ENCODE assay signal across 8 cellular contexts in genomic region chr9:115593587-115594091, GRCh38.
DNase-seq lines count a peak whose midpoint lies in the region; ATAC-seq, FAIRE-seq and TF ChIP-seq lines count a peak whose summit lies in the region.

No MANE protein-coding gene starts in this region.

- H4K20me1 ChIP-seq in HepG2 (ENCODE audit: insufficient read depth, low read length), result no peaks in the 10 kb centered on the region

- no peaks in the 10 kb centered on the region for H3K9me3 Mint-ChIP-seq in CD8-positive, alpha-beta T cell
- peaks cover 0 to 2% (median 0%) of the 10 kb centered on the region in 6 donors for H3K9me3 Mint-ChIP-seq in immature natural killer cell

- TF ChIP-seq EP300 in HepG2 (IDR thresholded peaks at IDR 0.05; ENCODE audit: low read depth in 2 of 2, low read length in 2 of 2) (no peak), HepG2 (CRISPR knock-in tag; IDR thresholded peaks at IDR 0.05; ENCODE audit: borderline replicate concordance) (no peak)

- POLR2A ChIA-PET in CD8-positive, alpha-beta T cell (lab: Charles Lee), result no interaction called here
- POLR2A ChIA-PET in HepG2 (lab: Yijun Ruan, JAX), result no interaction called here

- no peaks in the 10 kb centered on the region for H3K36me3 ChIP-seq in CD8-positive, alpha-beta T cell (ENCODE audit: insufficient read depth, low read length)
- H3K36me3 ChIP-seq in brain microvascular endothelial cell (replicated peaks) (no peaks in the 10 kb centered on the region), HepG2 (replicated peaks in 1 of 2; ENCODE audit: control insufficient read depth in 1 of 2, insufficient read depth in 2 of 2, low read length in 2 of 2) (no peaks in the 10 kb centered on the region)

- H2AFZ ChIP-seq in HepG2 (ENCODE audit: low read length), result no peak overlapping the region

- no peaks in the 10 kb centered on the region for H3K27me3 ChIP-seq in CD8-positive, alpha-beta T cell (ENCODE audit: insufficient read depth, low read length)
- no peaks in the 10 kb centered on the region for H3K27me3 ChIP-seq in brain microvascular endothelial cell (replicated peaks)
- no peaks in the 10 kb centered on the region for H3K27me3 ChIP-seq in HepG2 (ENCODE audit: control insufficient read depth in 1 of 2, insufficient read depth in 2 of 2, low read length in 2 of 2)

- no peaks in the 10 kb centered on the region for H3K4me1 ChIP-seq in CD8-positive, alpha-beta T cell (ENCODE audit: insufficient read depth, low read length)
- no peaks in the 10 kb centered on the region for H3K4me1 ChIP-seq in HepG2 (ENCODE audit: insufficient read depth, low read length)

- CTCF ChIA-PET in CD8-positive, alpha-beta T cell (lab: Charles Lee), result interaction anchor here (0.9 to 1.2 kb wide), 4 partner anchors 10 to 1068 kb away, joined by 3 to 6 read pairs (median 4); no protein-coding TSS in a partner anchor
- CTCF ChIA-PET in HepG2 (lab: Yijun Ruan, JAX; ENCODE audit: low intra/inter-chr PET ratio, low total read pairs), result interaction anchor here (1.5 kb wide), 1 partner anchor 1067 kb away, joined by 3 read pairs; no protein-coding TSS in a partner anchor

- H3K4me3 Mint-ChIP-seq in CD8-positive, alpha-beta T cell, result no peak overlapping the region
- H3K4me3 Mint-ChIP-seq in immature natural killer cell, result no peak overlapping the region

- ATAC-seq in CD8-positive, alpha-beta T cell, result no peak
- ATAC-seq in GM21390 (IDR thresholded peaks at IDR 0.05; ENCODE audit: unreplicated experiment), result peak; percentile 73
- peak; percentile 69 for ATAC-seq in HepG2

- no peaks in the 10 kb centered on the region for H3K4me1 Mint-ChIP-seq in CD8-positive, alpha-beta T cell (ENCODE audit: low read depth)
- H3K4me1 Mint-ChIP-seq in immature natural killer cell, result no peaks in the 10 kb centered on the region

- H3K9me3 ChIP-seq in CD8-positive, alpha-beta T cell (ENCODE audit: low read length), result no peaks in the 10 kb centered on the region
- no peaks in the 10 kb centered on the region for H3K9me3 ChIP-seq in HepG2 (ENCODE audit: low read length)

- 4% methylated on average over 4 of the region's 4 CpGs for WGBS in HepG2 (ENCODE audit: low lambda C conversion rate)

- no peak overlapping the region for H3K4me2 ChIP-seq in HepG2 (ENCODE audit: low read depth, low read length)

- in situ Hi-C loops in brain microvascular endothelial cell (cut with HindIII; ENCODE audit: low pct_ligation_motif_present, low sequenced_read_pairs), result no loop called here
- in situ Hi-C loops in HepG2 (cut with HindIII; ENCODE audit: extremely low pct_ligation_motif_present, low pct_unique_long_range_greater_than_20kb), result loop anchor here (10.0 to 25.0 kb wide), 3 partner anchors 294 to 1061 kb away; partner anchors contain the start of gene PAPPA

- FAIRE-seq in HepG2 (lab: Jason Lieb, UNC), result peak; percentile 64

- no peak overlapping the region for H3K27ac ChIP-seq in CD8-positive, alpha-beta T cell (ENCODE audit: low read depth, low read length)
- H3K27ac ChIP-seq in brain microvascular endothelial cell (peak overlapping the region; percentile 98), HepG2 (ENCODE audit: extremely low read length, insufficient read depth, low read length) (no peak overlapping the region)

- 0 out of 2 replicates have a peak, but pooled peaks have one; percentile 12 for TF ChIP-seq RAD21 in HepG2 (CRISPR knock-in tag; IDR thresholded peaks at IDR 0.05)

- H3K4me3 ChIP-seq in CD8-positive, alpha-beta T cell (ENCODE audit: low read depth, low read length), result no peak overlapping the region
- H3K4me3 ChIP-seq in brain microvascular endothelial cell (ENCODE audit: low read depth, low read length) (no peak overlapping the region), HepG2 (replicated peaks in 1 of 3; ENCODE audit: insufficient read depth in 1 of 3, low read depth in 2 of 3, low read length in 3 of 3) (no peak overlapping the region)

- TF ChIP-seq CTCF in CD8-positive, alpha-beta T cell (IDR thresholded peaks at IDR 0.05), result peak; percentile 24
- TF ChIP-seq CTCF in brain microvascular endothelial cell (IDR thresholded peaks at IDR 0.05; ENCODE audit: low read depth, low read length, missing control alignments) (peak; percentile 71), HepG2 (CRISPR knock-in tag; IDR thresholded peaks at IDR 0.05) (peak; percentile 67)

- no peak overlapping the region for H3K9ac ChIP-seq in HepG2 (ENCODE audit: insufficient read depth, low read depth, low read length)

- no peak overlapping the region for H3K27ac Mint-ChIP-seq in CD8-positive, alpha-beta T cell
- H3K27ac Mint-ChIP-seq in immature natural killer cell, result no peak overlapping the region

- no peaks in the 10 kb centered on the region for H3K36me3 Mint-ChIP-seq in CD8-positive, alpha-beta T cell
- H3K36me3 Mint-ChIP-seq in immature natural killer cell, result no peaks in the 10 kb centered on the region

- H3K27me3 Mint-ChIP-seq in CD8-positive, alpha-beta T cell (ENCODE audit: low read depth), result peaks cover 16% of the 10 kb centered on the region
- peaks cover 0 to 5% (median 1%) of the 10 kb centered on the region in 3 donors for H3K27me3 Mint-ChIP-seq in immature natural killer cell (ENCODE audit: low read depth in 3 of 3)

- DNase-seq in CD8-positive, alpha-beta T cell, result no peak
- DNase-seq in NCI-H2171 treated with DMSO at 0.1 percent for 48 hours (lab: John Stamatoyannopoulos, UW) (peak; percentile 60), brain microvascular endothelial cell (peak; percentile 70), HepG2 (ENCODE audit: low spot score) (peak; percentile 4), immature natural killer cell (no peak), NCI-H2227 treated with DMSO at 0.1 percent for 48 hours (lab: John Stamatoyannopoulos, UW) (no peak)
- no peak for DNase-seq in activated effector memory CD4-positive, alpha-beta T cell treated with Interleukin-2 at 50 U/mL for 16 hours

- no TSS peak for BruUV-seq in HepG2 (replicated peaks; lab: Mats Ljungman, UMichigan)

- intact Hi-C loops in CD8-positive, alpha-beta T cell (cut with DNase I, micrococcal nuclease), result loop anchor here in 1 of 2 experiments (2.0 kb wide), 1 partner anchor 1067 kb away; no protein-coding TSS in a partner anchor
- intact Hi-C loops in HepG2 (cut with micrococcal nuclease; ENCODE audit: unreplicated experiment), result loop anchor here (5.0 kb wide), 4 partner anchors 289 to 1054 kb away; partner anchors contain the start of gene PAPPA

- TF ChIP-seq POLR2A in HepG2 (IDR thresholded peaks at IDR 0.05; ENCODE audit: insufficient read depth in 1 of 2, low read depth in 2 of 2, low read length in 2 of 2), result no peak

- H3K79me2 ChIP-seq in HepG2 (ENCODE audit: insufficient read depth, low read length), result no peaks in the 10 kb centered on the region

TF ChIP-seq in HepG2, 621 proteins besides CTCF, POLR2A, EP300 and RAD21:
- TF ChIP-seq STAG1 (CRISPR knock-in tag; IDR thresholded peaks at IDR 0.05) (peak; percentile 72), SMC3 (IDR thresholded peaks at IDR 0.05; ENCODE audit: low read length) (peak; percentile 40; the same call in 1 of the 2 replicates), ZNF713 (CRISPR knock-in tag; IDR thresholded peaks at IDR 0.05) (no peak), ZNF768 (CRISPR knock-in tag; IDR thresholded peaks at IDR 0.05) (no peak), ZNF83 (CRISPR knock-in tag; IDR thresholded peaks at IDR 0.05; ENCODE audit: borderline replicate concordance) (no peak)

Comparison
In these comparisons a context has a peak if more than half of its experiments do, and no peak if none do; other contexts are left out.
1. DNase-seq: peak in NCI-H2171 treated with DMSO at 0.1 percent for 48 hours (single experiment), brain microvascular endothelial cell (single experiment) and HepG2 (single experiment); none in CD8-positive, alpha-beta T cell (0 of 7), activated effector memory CD4-positive, alpha-beta T cell treated with Interleukin-2 at 50 U/mL for 16 hours (single experiment), immature natural killer cell (0 of 3) and NCI-H2227 treated with DMSO at 0.1 percent for 48 hours (single experiment).
2. Peak in every context shown above with its lines, with median percentiles within 50 percentile points of each other: CTCF ChIP-seq.